ENCODE assay signal across 8 cellular contexts in the genomic region with DNA sequence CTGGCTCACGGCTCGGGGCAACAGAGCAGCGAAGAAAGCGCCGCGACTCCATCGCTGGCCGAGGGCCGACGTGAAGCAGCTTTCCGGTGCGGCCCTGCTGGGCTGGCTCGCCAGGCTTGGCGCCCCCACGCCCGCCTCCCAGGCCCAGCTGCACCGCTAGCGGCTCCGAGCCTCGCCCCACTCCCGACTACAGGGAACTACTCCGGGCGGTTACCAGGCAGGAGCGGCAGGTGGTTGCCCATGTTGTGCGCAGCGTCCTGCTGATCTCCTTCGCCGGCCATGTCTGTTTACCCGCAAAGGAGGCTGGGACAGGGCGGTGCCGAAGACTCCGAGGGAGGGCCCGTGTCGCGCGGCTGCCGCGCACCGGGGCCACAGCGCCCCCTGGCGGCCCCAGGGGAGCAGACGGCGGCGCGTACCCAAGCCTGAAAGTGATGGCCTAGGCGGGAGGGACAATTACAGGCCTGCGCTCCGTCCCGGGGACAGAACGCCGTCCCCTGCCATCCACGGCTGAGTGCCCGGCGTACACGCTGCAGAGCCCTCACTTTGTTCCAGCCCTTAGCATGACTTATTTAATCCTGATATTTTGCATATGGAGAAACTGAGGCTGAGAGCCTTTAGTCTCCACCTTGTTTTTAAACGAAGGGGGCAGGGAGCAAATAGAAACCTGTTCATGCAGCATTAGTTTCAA. TPM values are rescaled to one million over a fixed set of nuclear protein-coding genes. Genes with fewer than 3 reads are reported as not detected.
DNase-seq lines count a peak whose midpoint lies in the region; ATAC-seq lines count a peak whose summit lies in the region.

A gene (minus strand): TSS at position 285 of the 688 bp plus-strand sequence. CDS start 4 bp downstream, at position 281.

- H2BK15ac ChIP-seq in mesenchymal stem cell (ENCODE audit: low read depth, poor library complexity, severe bottlenecking): no peak within 1 kb of the TSS

- H3K36me3 Mint-ChIP-seq in CD8-positive, alpha-beta memory T cell: peaks cover 6 to 36% (median 9%) of the 10 kb centered on the region in 3 donors
- H3K36me3 Mint-ChIP-seq in effector memory CD8-positive, alpha-beta T cell (ENCODE audit: insufficient read depth): peaks cover 24% of the 10 kb centered on the region

- no peak within 1 kb of the TSS for H2BK5ac ChIP-seq in mesenchymal stem cell (ENCODE audit: low read depth, low read length, poor library complexity, severe bottlenecking)

- H4K8ac ChIP-seq in mesenchymal stem cell (ENCODE audit: low read length): peak within 1 kb of the TSS; percentile 99

- H3K18ac ChIP-seq in mesenchymal stem cell (ENCODE audit: low read depth in 1 of 2, low read length in 2 of 2): peak within 1 kb of the TSS; percentile 84 to 93

- peaks cover 0 to 4% of the 10 kb centered on the region in 2 donors for H3K27me3 Mint-ChIP-seq in CD8-positive, alpha-beta memory T cell
- H3K27me3 Mint-ChIP-seq in effector memory CD8-positive, alpha-beta T cell: no peaks in the 10 kb centered on the region

- CTCF ChIA-PET in CD8-positive, alpha-beta memory T cell (lab: Charles Lee): interaction anchor here (0.6 to 1.7 kb wide), 10 partner anchors 8 to 1959 kb away, joined by 3 to 10 read pairs (median 3); no protein-coding TSS in a partner anchor

- peak within 1 kb of the TSS; percentile 57 to 95 for H3K4ac ChIP-seq in mesenchymal stem cell (ENCODE audit: low read depth in 1 of 2, low read length in 2 of 2)

- H3K9me3 Mint-ChIP-seq in CD8-positive, alpha-beta memory T cell: no peaks in the 10 kb centered on the region
- no peaks in the 10 kb centered on the region for H3K9me3 Mint-ChIP-seq in effector memory CD8-positive, alpha-beta T cell

- WGBS in mesenchymal stem cell: under 1% methylated on average over 48 of the region's 56 CpGs

- H3K27me3 ChIP-seq in CD8-positive, alpha-beta memory T cell (ENCODE audit: insufficient read depth, low read length, poor library complexity, severe bottlenecking): no peaks in the 10 kb centered on the region
- peaks cover 0 to 3% of the 10 kb centered on the region in 2 experiments for H3K27me3 ChIP-seq in mesenchymal stem cell (ENCODE audit: control insufficient read depth in 1 of 2, insufficient read depth in 1 of 2, low read length in 2 of 2)

- peak; percentile 85 to 92 (median 86) for DNase-seq in CD8-positive, alpha-beta memory T cell
- DNase-seq in NOMO-1 (lab: John Stamatoyannopoulos, UW; ENCODE audit: unreplicated experiment in 2 of 2): peak; percentile 85 to 87
- peak; percentile 70 to 78 for DNase-seq in activated CD8-positive, alpha-beta memory T cell treated with anti-CD3 and anti-CD28 coated beads for 4 hours (ENCODE audit: low read depth in 2 of 2)
- peak; percentile 84 to 89 (median 89) for DNase-seq in effector memory CD8-positive, alpha-beta T cell
- peak; percentile 86 for DNase-seq in mesenchymal stem cell
- DNase-seq in stimulated activated CD8-positive, alpha-beta memory T cell treated with anti-CD3 and anti-CD28 coated beads, Interleukin-12 subunit alpha, Interleukin-12 subunit beta, amount 100 ng/mL, for 4 hours (ENCODE audit: low read depth): peak; percentile 83

- peak within 1 kb of the TSS in 1 of 2 experiments; percentile 56 for H3K23ac ChIP-seq in mesenchymal stem cell (ENCODE audit: low read length in 2 of 2)

- H3K27ac Mint-ChIP-seq in CD8-positive, alpha-beta memory T cell: peak within 1 kb of the TSS; percentile 86 to 98 (median 94)
- H3K27ac Mint-ChIP-seq in effector memory CD8-positive, alpha-beta T cell: peak within 1 kb of the TSS; percentile 89 to 91

- H3K4me3 ChIP-seq in CD8-positive, alpha-beta memory T cell (ENCODE audit: low read length): peak within 1 kb of the TSS; percentile 68
- H3K4me3 ChIP-seq in mesenchymal stem cell (ENCODE audit: insufficient read depth in 1 of 2, low read depth in 1 of 2, low read length in 2 of 2): peak within 1 kb of the TSS; percentile 96

- peaks cover 48% of the 10 kb centered on the region for H3K4me1 ChIP-seq in CD8-positive, alpha-beta memory T cell (ENCODE audit: insufficient read depth, low read length)
- H3K4me1 ChIP-seq in mesenchymal stem cell (ENCODE audit: control insufficient read depth, insufficient read depth, low read depth, low read length): peaks cover 2% of the 10 kb centered on the region

- no peak within 1 kb of the TSS for H2AK5ac ChIP-seq in mesenchymal stem cell (ENCODE audit: low read length, severe bottlenecking)

- H3K9ac ChIP-seq in mesenchymal stem cell (ENCODE audit: low read length): peak within 1 kb of the TSS; percentile 96

- POLR2A ChIA-PET in CD8-positive, alpha-beta memory T cell (lab: Charles Lee): interaction anchor here (0.7 to 1.1 kb wide), 2 partner anchors 45 to 53 kb away, joined by 3 read pairs; a partner anchor contains a TSS

- H2BK120ac ChIP-seq in mesenchymal stem cell (ENCODE audit: low read depth, low read length): peak within 1 kb of the TSS; percentile 75

- H3K4me2 ChIP-seq in mesenchymal stem cell (ENCODE audit: low read length, poor library complexity, severe bottlenecking): peak within 1 kb of the TSS; percentile 89

- H3K14ac ChIP-seq in mesenchymal stem cell (ENCODE audit: low read length in 2 of 2): no peak within 1 kb of the TSS

- peak within 1 kb of the TSS; percentile 89 to 96 (median 93) for H3K4me3 Mint-ChIP-seq in CD8-positive, alpha-beta memory T cell
- H3K4me3 Mint-ChIP-seq in effector memory CD8-positive, alpha-beta T cell: peak within 1 kb of the TSS; percentile 87 to 90

- no peak within 1 kb of the TSS for H2BK12ac ChIP-seq in mesenchymal stem cell (ENCODE audit: low read length in 2 of 2)

- H3K4me1 Mint-ChIP-seq in CD8-positive, alpha-beta memory T cell: peaks cover 46 to 52% (median 50%) of the 10 kb centered on the region in 3 donors
- H3K4me1 Mint-ChIP-seq in effector memory CD8-positive, alpha-beta T cell (ENCODE audit: low read depth in 2 of 2): peaks cover 30 to 44% of the 10 kb centered on the region in 2 donors

- peak within 1 kb of the TSS; percentile 91 for H4K91ac ChIP-seq in mesenchymal stem cell (ENCODE audit: low read length)

- no peaks in the 10 kb centered on the region for H3K9me3 ChIP-seq in CD8-positive, alpha-beta memory T cell (ENCODE audit: low read length)
- H3K9me3 ChIP-seq in mesenchymal stem cell (ENCODE audit: control insufficient read depth, low read length): no peaks in the 10 kb centered on the region

- H3K36me3 ChIP-seq in CD8-positive, alpha-beta memory T cell (ENCODE audit: insufficient read depth, low read length): no peaks in the 10 kb centered on the region
- peaks cover 0 to 10% of the 10 kb centered on the region in 2 experiments for H3K36me3 ChIP-seq in mesenchymal stem cell (ENCODE audit: control insufficient read depth in 1 of 2, insufficient read depth in 2 of 2, low read depth in 1 of 2, low read length in 2 of 2)

- peak within 1 kb of the TSS; percentile 96 for H2AFZ ChIP-seq in mesenchymal stem cell (ENCODE audit: low read depth, low read length)

- peaks cover 8% of the 10 kb centered on the region for H3K79me1 ChIP-seq in mesenchymal stem cell (replicated peaks; ENCODE audit: low read length, poor library complexity, severe bottlenecking)

- peak within 1 kb of the TSS; percentile 88 for H3K27ac ChIP-seq in CD8-positive, alpha-beta memory T cell (ENCODE audit: low read depth, low read length)
- H3K27ac ChIP-seq in mesenchymal stem cell (ENCODE audit: low read length, poor library complexity, severe bottlenecking): no peak within 1 kb of the TSS

- ATAC-seq in GM19395 (IDR thresholded peaks at IDR 0.05; ENCODE audit: unreplicated experiment) (peak; percentile 98), HG03558 (IDR thresholded peaks at IDR 0.05; ENCODE audit: extremely low read depth, unreplicated experiment) (peak; percentile 97)
- peak; percentile 96 for ATAC-seq in effector memory CD8-positive, alpha-beta T cell (replicated peaks)

RNA-seq across cellular contexts. Expression of the gene that starts here (rescaled TPM):
- 10 to 100 TPM; 41.7 to 47.8 TPM for total RNA-seq in CD8-positive, alpha-beta memory T cell
- polyA plus RNA-seq in CD8-positive, alpha-beta memory T cell: 156 TPM
- polyA plus RNA-seq in mesenchymal stem cell (2013, experiment 1 of 2): 20.3 TPM
- 20.1 TPM for polyA plus RNA-seq in mesenchymal stem cell (2013, experiment 2 of 2)
